ENCODE assay signal across 1 cellular context in the genomic region with DNA sequence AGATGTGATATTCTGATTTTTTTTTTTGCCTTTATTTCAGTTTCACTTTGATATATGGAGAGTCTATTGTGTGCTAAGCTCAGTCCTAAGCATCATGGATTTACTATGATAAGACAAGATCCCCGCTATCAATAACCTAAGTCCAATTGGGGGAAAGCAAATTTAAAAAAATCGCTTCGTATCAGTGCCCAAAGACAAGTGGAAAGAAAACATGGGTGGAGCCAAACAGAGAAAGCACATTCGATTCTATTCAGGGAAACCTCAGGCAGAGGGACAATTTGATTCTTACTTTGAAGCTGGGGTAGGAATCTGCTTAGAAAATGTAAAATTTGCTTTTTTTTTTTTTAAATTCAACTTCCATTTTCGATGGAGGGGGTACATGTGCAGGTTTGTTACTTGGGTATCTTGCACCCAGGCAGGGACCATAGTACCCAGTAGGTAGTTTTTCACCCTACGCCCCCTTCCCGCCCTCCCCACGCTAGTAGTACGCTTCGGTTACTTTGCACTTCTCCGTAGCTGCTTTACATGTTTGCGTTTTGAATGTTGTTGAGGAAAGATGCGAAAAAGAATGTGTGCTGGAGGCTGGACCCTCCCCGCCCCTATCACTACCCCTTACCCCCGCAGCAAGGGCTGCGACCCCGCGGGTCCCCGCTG.
A peak's percentile ranks its signal among the peaks of the same experiment; 100 is the strongest.
TF ChIP-seq lines count a peak whose summit lies in the region.

No MANE protein-coding gene starts in this region.

TF ChIP-seq in HEK293, 187 proteins besides CTCF, POLR2A, EP300 and RAD21 (continued from another document):
- TF ChIP-seq REST (tag by site-specific recombination; IDR thresholded peaks at IDR 0.05) (no peak), ZNF560 (tag by site-specific recombination; IDR thresholded peaks at IDR 0.05; ENCODE audit: borderline replicate concordance) (no peak), ZNF138 (tag by site-specific recombination; IDR thresholded peaks at IDR 0.05; ENCODE audit: borderline replicate concordance) (no peak), ZNF239 (tag by site-specific recombination; IDR thresholded peaks at IDR 0.05) (no peak), PRDM1 (tag by site-specific recombination; IDR thresholded peaks at IDR 0.05) (peak; percentile 56), ZNF449 (tag by site-specific recombination; IDR thresholded peaks at IDR 0.05) (no peak)
- TF ChIP-seq, protein P1, sequence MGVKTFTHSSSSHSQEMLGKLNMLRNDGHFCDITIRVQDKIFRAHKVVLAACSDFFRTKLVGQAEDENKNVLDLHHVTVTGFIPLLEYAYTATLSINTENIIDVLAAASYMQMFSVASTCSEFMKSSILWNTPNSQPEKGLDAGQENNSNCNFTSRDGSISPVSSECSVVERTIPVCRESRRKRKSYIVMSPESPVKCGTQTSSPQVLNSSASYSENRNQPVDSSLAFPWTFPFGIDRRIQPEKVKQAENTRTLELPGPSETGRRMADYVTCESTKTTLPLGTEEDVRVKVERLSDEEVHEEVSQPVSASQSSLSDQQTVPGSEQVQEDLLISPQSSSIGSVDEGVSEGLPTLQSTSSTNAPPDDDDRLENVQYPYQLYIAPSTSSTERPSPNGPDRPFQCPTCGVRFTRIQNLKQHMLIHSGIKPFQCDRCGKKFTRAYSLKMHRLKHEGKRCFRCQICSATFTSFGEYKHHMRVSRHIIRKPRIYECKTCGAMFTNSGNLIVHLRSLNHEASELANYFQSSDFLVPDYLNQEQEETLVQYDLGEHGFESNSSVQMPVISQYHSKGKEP (tag by site-specific recombination; IDR thresholded peaks at IDR 0.05), result no peak
